ENCODE assay signal across 1 cellular context in the genomic region with DNA sequence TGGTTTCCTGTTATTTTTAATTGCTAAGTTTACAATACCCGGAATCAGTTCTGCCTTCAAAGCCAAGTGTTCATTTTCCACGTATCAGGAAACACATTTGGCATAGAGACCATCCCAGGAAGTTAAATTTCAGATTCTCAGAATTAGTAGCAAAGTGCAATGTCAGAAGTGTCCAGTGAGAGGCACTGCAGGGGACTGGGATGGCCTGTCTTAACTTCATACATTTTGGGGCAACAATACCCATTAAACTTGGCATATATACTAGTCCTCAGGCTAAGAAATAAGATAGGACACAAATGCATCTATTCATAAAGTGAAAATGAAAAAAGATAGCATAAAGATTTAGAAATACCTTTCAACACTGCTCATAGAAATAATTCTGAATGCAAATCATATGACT.
TF ChIP-seq lines count a peak whose summit lies in the region.

No MANE protein-coding gene starts in this region.

TF ChIP-seq in GM12878, 131 proteins besides CTCF, POLR2A, EP300 and RAD21:
- no peak for TF ChIP-seq NBN (IDR thresholded peaks at IDR 0.05)
- TF ChIP-seq, protein P1, sequence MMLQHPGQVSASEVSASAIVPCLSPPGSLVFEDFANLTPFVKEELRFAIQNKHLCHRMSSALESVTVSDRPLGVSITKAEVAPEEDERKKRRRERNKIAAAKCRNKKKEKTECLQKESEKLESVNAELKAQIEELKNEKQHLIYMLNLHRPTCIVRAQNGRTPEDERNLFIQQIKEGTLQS (IDR thresholded peaks at IDR 0.05; ENCODE audit: borderline replicate concordance, extremely low read depth, low read depth, low read length): no peak
- TF ChIP-seq, protein P2, sequence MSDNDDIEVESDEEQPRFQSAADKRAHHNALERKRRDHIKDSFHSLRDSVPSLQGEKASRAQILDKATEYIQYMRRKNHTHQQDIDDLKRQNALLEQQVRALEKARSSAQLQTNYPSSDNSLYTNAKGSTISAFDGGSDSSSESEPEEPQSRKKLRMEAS (IDR thresholded peaks at IDR 0.05; ENCODE audit: low read depth, low read length): no peak
- TF ChIP-seq TARDBP (IDR thresholded peaks at IDR 0.05; ENCODE audit: borderline replicate concordance): no peak
- TF ChIP-seq RELA (IDR thresholded peaks at IDR 0.05; ENCODE audit: borderline replicate concordance, partially characterized antibody): no peak
- no peak for TF ChIP-seq SMAD5 (IDR thresholded peaks at IDR 0.05; ENCODE audit: low read depth)
- TF ChIP-seq PAX8 (IDR thresholded peaks at IDR 0.05): no peak
- no peak for TF ChIP-seq NRF1 (conservative IDR thresholded peaks at IDR 0.05; ENCODE audit: low read depth, low read length)
- TF ChIP-seq ZNF217 (IDR thresholded peaks at IDR 0.05): no peak
- TF ChIP-seq CHD2 (IDR thresholded peaks at IDR 0.05; ENCODE audit: borderline replicate concordance, low read depth, low read length): no peak
